ENCODE assay signal across 12 cellular contexts in the genomic region with DNA sequence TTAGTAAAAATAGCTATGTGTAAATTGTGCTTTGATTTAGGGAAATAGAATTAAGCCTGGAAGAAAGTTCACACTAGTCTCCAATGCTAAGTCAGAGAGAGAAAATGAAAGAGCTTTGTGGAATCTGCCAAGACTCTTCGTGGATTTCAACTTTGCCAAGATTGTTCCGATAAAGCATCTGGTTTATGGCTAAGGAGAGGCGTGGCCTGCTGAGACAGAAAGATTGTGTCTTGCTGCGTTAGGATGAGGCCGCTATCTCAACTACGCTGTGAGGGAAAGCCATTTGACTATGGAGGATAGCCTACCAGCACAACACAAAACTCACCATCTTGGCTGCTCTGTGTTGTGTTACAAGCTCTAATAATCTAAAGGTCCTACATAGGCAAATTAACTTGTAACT.
DNase-seq lines count a peak whose midpoint lies in the region; ATAC-seq and TF ChIP-seq lines count a peak whose summit lies in the region.
"Had no signal": no experiment of that assay in that cellular context is flagged by ENCODE, and none has a peak within 500 bp of the region (broad histone marks: within the 10 kb centered on the region; RNA-seq: fewer than 3 reads in every experiment).

No MANE protein-coding gene starts in this region.

- H4K20me1 ChIP-seq in OCI-LY7 (ENCODE audit: insufficient read depth, low read length), result no peaks in the 10 kb centered on the region

- no peaks in the 10 kb centered on the region for H3K79me2 ChIP-seq in OCI-LY7 (ENCODE audit: insufficient read depth, low read depth, low read length)

- TF ChIP-seq POLR2A in stomach (IDR thresholded peaks at IDR 0.05), result no peak

- no TSS peak for BruUV-seq in OCI-LY7 (replicated peaks; lab: Mats Ljungman, UMichigan)

- DNase-seq in EL (peak; percentile 67), ascending aorta (ENCODE audit: low spot score in 2 of 2) (no peak), iris pigment epithelial cell (ENCODE audit: low read depth) (peak; percentile 53), stomach (no peak), OCI-LY7 (ENCODE audit: low spot score) (no peak), HuH-7.5 (ENCODE audit: low spot score) (no peak)
- DNase-seq in activated CD4-positive, alpha-beta T cell treated with anti-CD3 and anti-CD28 coated beads, Interleukin-2, amount 50 U/mL, for 4 hours, result no peak
- DNase-seq: NCI-H1092; nephron progenitor cell; stimulated activated CD4-positive, alpha-beta T cell treated with anti-CD3 and anti-CD28 coated beads, Interleukin-2, amount 100 ng/mL, for 48 hours; stimulated activated naive CD8-positive, alpha-beta T cell treated with anti-CD3 and anti-CD28 coated beads, Interleukin-15, amount 100 ng/mL, for 72 hours had no signal

- H3K27me3 ChIP-seq in ascending aorta (no peaks in the 10 kb centered on the region), stomach (no peaks in the 10 kb centered on the region)

- H3K36me3 ChIP-seq in ascending aorta (no peaks in the 10 kb centered on the region), stomach (no peaks in the 10 kb centered on the region), OCI-LY7 (ENCODE audit: insufficient read depth, low read length) (no peaks in the 10 kb centered on the region)

- ATAC-seq in GM18861 (IDR thresholded peaks at IDR 0.05; ENCODE audit: unreplicated experiment), result no peak
- ATAC-seq: stimulated activated naive CD8-positive, alpha-beta T cell treated with anti-CD3 and anti-CD28 coated beads, Interleukin-15, amount 100 ng/mL, for 72 hours had no signal

- no peak overlapping the region for H3K4me2 ChIP-seq in OCI-LY7 (ENCODE audit: low read length)

- H3K9me3 ChIP-seq in ascending aorta, result no peaks in the 10 kb centered on the region
- H3K9me3 ChIP-seq in stomach, result peaks cover 0 to 7% (median 0%) of the 10 kb centered on the region in 4 donors
- H3K9me3 ChIP-seq in OCI-LY7 (ENCODE audit: low read length), result no peaks in the 10 kb centered on the region

- CTCF ChIA-PET in OCI-LY7 (lab: Charles Lee; ENCODE audit: unreplicated experiment), result no interaction called here

- POLR2A ChIA-PET in OCI-LY7 (lab: Charles Lee), result interaction anchor here (1.0 to 1.5 kb wide), 2 partner anchors 22 to 40 kb away, joined by 3 to 4 read pairs; no protein-coding TSS in a partner anchor

- no peak for TF ChIP-seq CTCF in ascending aorta (IDR thresholded peaks at IDR 0.05)
- no peak for TF ChIP-seq CTCF in stomach (IDR thresholded peaks at IDR 0.05)
- no peak for TF ChIP-seq CTCF in OCI-LY7 (conservative IDR thresholded peaks at IDR 0.05; ENCODE audit: low read length)

- no peak for TF ChIP-seq EP300 in stomach (IDR thresholded peaks at IDR 0.05)

- H3K27ac ChIP-seq in ascending aorta (peak overlapping the region; percentile 13 to 28), stomach (peak overlapping the region in 4 of 5 donors; percentile 23 to 72 (median 66)), OCI-LY7 (ENCODE audit: low read depth, low read length, poor library complexity, severe bottlenecking) (no peak overlapping the region)

- intact Hi-C loops in ascending aorta (cut with DNase I), result no loop called here
- intact Hi-C loops in stomach (cut with DNase I; ENCODE audit: low total_unique reads), result no loop called here
- intact Hi-C loops in OCI-LY7 (cut with micrococcal nuclease; ENCODE audit: unreplicated experiment), result no loop called here

- H2AFZ ChIP-seq in OCI-LY7 (ENCODE audit: low read length), result no peak overlapping the region

- no peak overlapping the region for H3K4me3 ChIP-seq in ascending aorta
- peak overlapping the region in 1 of 4 donors; percentile 9 for H3K4me3 ChIP-seq in stomach
- H3K4me3 ChIP-seq in OCI-LY7 (ENCODE audit: low read depth, low read length, poor library complexity, severe bottlenecking), result no peak overlapping the region

- H3K9me2 ChIP-seq in OCI-LY7 (ENCODE audit: insufficient read depth, low read length), result no peaks in the 10 kb centered on the region

- H3K4me1 ChIP-seq in ascending aorta (no peaks in the 10 kb centered on the region), stomach (peaks cover 0 to 8% (median 0%) of the 10 kb centered on the region in 4 donors), OCI-LY7 (ENCODE audit: insufficient read depth, low read length, poor library complexity, severe bottlenecking) (no peaks in the 10 kb centered on the region)

- 50 to 65% (median 59%) methylated on average over 6 of the region's 6 CpGs for WGBS in stomach, 5 donors

Comparison
In these comparisons a context has a peak if more than half of its experiments do, and no peak if none do; other contexts are left out.
1. DNase-seq: peak in EL (single experiment) and iris pigment epithelial cell (single experiment); none in ascending aorta (0 of 2), stomach (single experiment), OCI-LY7 (single experiment), activated CD4-positive, alpha-beta T cell treated with anti-CD3 and anti-CD28 coated beads, Interleukin-2, amount 50 U/mL, for 4 hours (0 of 2) and HuH-7.5 (single experiment).